ENCODE assay signal across 1 cellular context in genomic region chr22:32376681-32377080, GRCh38.
TF ChIP-seq lines count a peak whose summit lies in the region.

No MANE protein-coding gene starts in this region.

TF ChIP-seq in H1, 55 proteins besides CTCF, POLR2A, EP300 and RAD21:
- no peak for TF ChIP-seq SIN3A (conservative IDR thresholded peaks at IDR 0.05 in 1 of 2, IDR thresholded peaks at IDR 0.05 in 1 of 2; ENCODE audit: low read depth in 1 of 2, low read length in 2 of 2)
- TF ChIP-seq KDM4A (IDR thresholded peaks at IDR 0.05; ENCODE audit: low read depth, low read length, severe bottlenecking): no peak
- TF ChIP-seq TCF12 (IDR thresholded peaks at IDR 0.05; ENCODE audit: low read depth, low read length): no peak
- TF ChIP-seq CEBPB (IDR thresholded peaks at IDR 0.05; ENCODE audit: low read depth, low read length): no peak
- TF ChIP-seq YY1 (IDR thresholded peaks at IDR 0.05; ENCODE audit: low read depth, low read length): no peak
- TF ChIP-seq KDM5A (IDR thresholded peaks at IDR 0.05; ENCODE audit: low read length): no peak
- TF ChIP-seq CBX8 (IDR thresholded peaks at IDR 0.05; ENCODE audit: borderline replicate concordance, low read depth, low read length): no peak
- no peak for TF ChIP-seq CHD2 (IDR thresholded peaks at IDR 0.05; ENCODE audit: low read length)
- TF ChIP-seq CBX5 (IDR thresholded peaks at IDR 0.05; ENCODE audit: low read depth, low read length): no peak
